ENCODE assay signal across 16 cellular contexts in the genomic region with DNA sequence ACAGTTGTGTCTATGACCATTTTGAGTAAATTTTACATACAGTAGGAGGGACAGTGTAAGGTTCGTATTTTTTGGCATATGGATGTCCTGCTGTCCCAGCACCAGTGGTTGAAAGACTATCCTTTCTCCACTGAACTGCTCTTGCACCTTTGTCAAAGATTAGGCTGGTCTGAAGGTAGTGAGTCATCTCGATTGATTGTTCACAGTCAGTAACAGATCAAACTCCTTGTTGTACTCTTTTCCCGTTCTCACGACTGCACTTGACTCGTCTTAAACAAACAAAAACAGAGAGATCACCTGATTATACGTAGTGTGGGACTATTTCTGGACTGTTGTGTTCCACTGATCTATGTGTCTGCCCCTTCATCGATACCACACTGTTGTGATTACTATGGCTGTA.
"Had no signal": no experiment of that assay in that cellular context is flagged by ENCODE, and none has a peak within 500 bp of the region (broad histone marks: within the 10 kb centered on the region; RNA-seq: fewer than 3 reads in every experiment).

No MANE protein-coding gene starts in this region.

- H3K9me3 ChIP-seq: neutrophil, tibial artery, upper lobe of left lung, uterus had no signal

- H3K36me3 ChIP-seq: uterus had no signal

- H3K27me3 ChIP-seq: neutrophil, tibial artery, upper lobe of left lung, uterus had no signal

- H3K4me3 ChIP-seq: smooth muscle cell, tibial artery, upper lobe of left lung, uterus had no signal

- H3K4me1 ChIP-seq: tibial artery, upper lobe of left lung, uterus had no signal

- H3K27ac ChIP-seq: neutrophil, tibial artery, upper lobe of left lung, uterus had no signal

- FAIRE-seq: colon had no signal

- ATAC-seq: left lobe of liver; naive thymus-derived CD8-positive, alpha-beta T cell; stimulated activated memory B cell treated with anti-CD40 and anti-IgM and Interleukin-4, amounts not matched to agents 10 μg/mL and 1 μg/mL and 100 μg/mL, for 72 hours had no signal

- DNase-seq: erythroblast; foreskin melanocyte; head of caudate nucleus; hippocampal formation; mammary epithelial cell; naive thymus-derived CD8-positive, alpha-beta T cell; stimulated activated CD4-positive, alpha-beta T cell treated with anti-CD3 and anti-CD28 coated beads, Interleukin-4, amount 100 ng/mL, for 1 hour; stimulated activated CD8-positive, alpha-beta memory T cell treated with anti-CD3 and anti-CD28 coated beads, Interleukin-4, amount 100 ng/mL, for 48 hours; upper lobe of left lung; uterus had no signal

- H3K4me2 ChIP-seq: smooth muscle cell had no signal
